ENCODE assay signal across 33 cellular contexts in genomic region chr4:44538534-44538933, GRCh38.
"Had no signal": no experiment of that assay in that cellular context is flagged by ENCODE, and none has a peak within 500 bp of the region (broad histone marks: within the 10 kb centered on the region; RNA-seq: fewer than 3 reads in every experiment).

No MANE protein-coding gene starts in this region.

- H3K36me3 ChIP-seq: cardiac muscle cell had no signal

- H3K27me3 ChIP-seq: cardiac muscle cell had no signal

- DNase-seq: activated B cell treated with CpG ODN at 0.5 μM for 24 hours; activated CD4-positive, alpha-beta memory T cell treated with anti-CD3 and anti-CD28 coated beads, Interleukin-2, amount 10 ng/mL, durations not matched to agents 7 days and 5 days; activated CD4-positive, alpha-beta T cell treated with anti-CD3 and anti-CD28 coated beads for 1 hour; activated CD4-positive, alpha-beta T cell treated with anti-CD3 and anti-CD28 coated beads for 48 hours; activated CD8-positive, alpha-beta memory T cell treated with anti-CD3 and anti-CD28 coated beads for 24 hours; activated CD8-positive, alpha-beta memory T cell treated with anti-CD3 and anti-CD28 coated beads, Interleukin-2, amount 10 ng/mL, durations not matched to agents 7 days and 5 days; activated CD8-positive, alpha-beta memory T cell treated with anti-CD3 and anti-CD28 coated beads, Interleukin-2, amount 50 U/mL, for 48 hours; activated effector memory CD4-positive, alpha-beta T cell treated with Interleukin-2 at 50 U/mL for 16 hours; activated naive CD4-positive, alpha-beta T cell treated with anti-CD3 and anti-CD28 coated beads, Interleukin-2, amount 10 ng/mL, durations not matched to agents 7 days and 5 days; activated naive CD8-positive, alpha-beta T cell treated with anti-CD3 and anti-CD28 coated beads, Interleukin-2, amount 50 U/mL, for 24 hours; activated T-cell treated with anti-CD3 and anti-CD28 coated beads, Interleukin-2, amount 50 U/mL, for 48 hours; anterior cingulate cortex; MM.1S; MV-4-11; NCI-H1092 treated with DMSO at 0.1 percent for 48 hours; NCI-H1417; NCI-H146; NCI-H187; NCI-H2029 treated with DMSO at 0.1 percent for 48 hours; NCI-H2107; NCI-H2171; NCI-H510A; NCI-H526; NCI-H748 treated with DMSO at 0.1 percent for 48 hours; NK-92 treated with Interleukin-12 subunit alpha and Interleukin-12 subunit beta, amount 100 ng/mL, for 24 hours; OCI-M1; Right ventricle myocardium superior; SW 1271; T-helper 1 cell; T-helper 2 cell; T-helper 9 cell had no signal

- ATAC-seq: activated CD8-positive, alpha-beta memory T cell treated with anti-CD3 and anti-CD28 coated beads, Interleukin-2, amount 10 ng/mL, durations not matched to agents 7 days and 5 days; activated naive CD8-positive, alpha-beta T cell treated with anti-CD3 and anti-CD28 coated beads, Interleukin-2, amount 50 U/mL, for 24 hours had no signal

- H3K27ac ChIP-seq: cardiac muscle cell, VCaP had no signal

- H3K4me3 ChIP-seq: cardiac muscle cell had no signal
